ENCODE assay signal across 9 cellular contexts in genomic region chr12:126747530-126748149, GRCh38.
DNase-seq lines count a peak whose midpoint lies in the region; ATAC-seq and TF ChIP-seq lines count a peak whose summit lies in the region.
"Had no signal": no experiment of that assay in that cellular context is flagged by ENCODE, and none has a peak within 500 bp of the region (broad histone marks: within the 10 kb centered on the region; RNA-seq: fewer than 3 reads in every experiment).

No MANE protein-coding gene starts in this region.

- no peak overlapping the region for H3K27ac ChIP-seq in SJCRH30
- H3K27ac ChIP-seq in hepatocyte, result no peak overlapping the region

- H3K9me3 ChIP-seq in SJCRH30 (replicated peaks), result no peaks in the 10 kb centered on the region
- H3K9me3 ChIP-seq in hepatocyte (ENCODE audit: low read depth), result no peaks in the 10 kb centered on the region

- H3K4me1 ChIP-seq in SJCRH30 (peaks cover 5% of the 10 kb centered on the region; the same call in 1 of the 2 replicates), hepatocyte (ENCODE audit: insufficient read depth) (no peaks in the 10 kb centered on the region)

- H3K4me3 Mint-ChIP-seq in activated naive CD8-positive, alpha-beta T cell treated with anti-CD3 and anti-CD28 coated beads for 36 hours, result no peak overlapping the region
- H3K4me3 Mint-ChIP-seq: activated naive CD8-positive, alpha-beta T cell had no signal

- H3K4me1 Mint-ChIP-seq in activated naive CD8-positive, alpha-beta T cell treated with anti-CD3 and anti-CD28 coated beads for 36 hours, result no peaks in the 10 kb centered on the region

- DNase-seq in GM10248 (ENCODE audit: extremely low spot score), result peak; percentile 27
- peak; percentile 34 to 68 for DNase-seq in SJCRH30
- DNase-seq in activated naive CD8-positive, alpha-beta T cell treated with anti-CD3 and anti-CD28 coated beads for 36 hours, result peak; percentile 44
- DNase-seq in hepatocyte (ENCODE audit: low spot score), result peak; percentile 46
- peak; percentile 54 to 62 for DNase-seq in stimulated activated CD4-positive, alpha-beta T cell treated with anti-CD3 and anti-CD28 coated beads, Interleukin-2, amount 100 ng/mL, for 48 hours
- DNase-seq in GOT3 (lab: John Stamatoyannopoulos, UW), result no peak

- H3K9me2 ChIP-seq in hepatocyte (replicated peaks; ENCODE audit: insufficient read depth), result no peaks in the 10 kb centered on the region

- H3K79me2 ChIP-seq in hepatocyte, result no peaks in the 10 kb centered on the region

- peak; percentile 75 for TF ChIP-seq CTCF in GM10248 (IDR thresholded peaks at IDR 0.05; ENCODE audit: control extremely low read depth, extremely low read depth, low read depth, missing control alignments)
- TF ChIP-seq CTCF in hepatocyte (IDR thresholded peaks at IDR 0.05; ENCODE audit: poor library complexity), result peak; percentile 68

- no peak overlapping the region for H2AFZ ChIP-seq in hepatocyte

- CTCF ChIA-PET in GM10248 (lab: Yijun Ruan, JAX), result interaction anchor here (0.8 to 2.6 kb wide), 20 partner anchors 8 to 1564 kb away, joined by 3 to 13 read pairs (median 4); no protein-coding TSS in a partner anchor

- H3K36me3 ChIP-seq in SJCRH30 (no peaks in the 10 kb centered on the region), hepatocyte (replicated peaks; ENCODE audit: insufficient read depth, low read depth) (no peaks in the 10 kb centered on the region)

- peaks cover 8% of the 10 kb centered on the region for H3K27me3 Mint-ChIP-seq in activated naive CD8-positive, alpha-beta T cell treated with anti-CD3 and anti-CD28 coated beads for 36 hours

- POLR2A ChIA-PET in GM10248 (lab: Yijun Ruan, JAX), result no interaction called here

- H3K4me2 ChIP-seq in hepatocyte, result no peak overlapping the region

- peak; percentile 65 for ATAC-seq in HG02884 (IDR thresholded peaks at IDR 0.05; ENCODE audit: unreplicated experiment)
- no peak for ATAC-seq in GM21619 (IDR thresholded peaks at IDR 0.05; ENCODE audit: unreplicated experiment)

- WGBS in hepatocyte (ENCODE audit: low lambda C conversion rate, missing lambda C conversion rate), result 52% methylated on average over 11 of the region's 11 CpGs

- no peak overlapping the region for H3K27ac Mint-ChIP-seq in activated naive CD8-positive, alpha-beta T cell treated with anti-CD3 and anti-CD28 coated beads for 36 hours
- H3K27ac Mint-ChIP-seq: activated naive CD8-positive, alpha-beta T cell had no signal

- H3K9me3 Mint-ChIP-seq in activated naive CD8-positive, alpha-beta T cell treated with anti-CD3 and anti-CD28 coated beads for 36 hours, result no peaks in the 10 kb centered on the region

- H3K27me3 ChIP-seq in SJCRH30 (no peaks in the 10 kb centered on the region), hepatocyte (no peaks in the 10 kb centered on the region)

- no peaks in the 10 kb centered on the region for H3K36me3 Mint-ChIP-seq in activated naive CD8-positive, alpha-beta T cell treated with anti-CD3 and anti-CD28 coated beads for 36 hours
- H3K36me3 Mint-ChIP-seq: activated naive CD8-positive, alpha-beta T cell had no signal

- H3K4me3 ChIP-seq in SJCRH30 (no peak overlapping the region), hepatocyte (no peak overlapping the region)

- H4K20me1 ChIP-seq in hepatocyte (ENCODE audit: insufficient read depth, poor library complexity, severe bottlenecking), result no peaks in the 10 kb centered on the region
